In the genomic region with DNA sequence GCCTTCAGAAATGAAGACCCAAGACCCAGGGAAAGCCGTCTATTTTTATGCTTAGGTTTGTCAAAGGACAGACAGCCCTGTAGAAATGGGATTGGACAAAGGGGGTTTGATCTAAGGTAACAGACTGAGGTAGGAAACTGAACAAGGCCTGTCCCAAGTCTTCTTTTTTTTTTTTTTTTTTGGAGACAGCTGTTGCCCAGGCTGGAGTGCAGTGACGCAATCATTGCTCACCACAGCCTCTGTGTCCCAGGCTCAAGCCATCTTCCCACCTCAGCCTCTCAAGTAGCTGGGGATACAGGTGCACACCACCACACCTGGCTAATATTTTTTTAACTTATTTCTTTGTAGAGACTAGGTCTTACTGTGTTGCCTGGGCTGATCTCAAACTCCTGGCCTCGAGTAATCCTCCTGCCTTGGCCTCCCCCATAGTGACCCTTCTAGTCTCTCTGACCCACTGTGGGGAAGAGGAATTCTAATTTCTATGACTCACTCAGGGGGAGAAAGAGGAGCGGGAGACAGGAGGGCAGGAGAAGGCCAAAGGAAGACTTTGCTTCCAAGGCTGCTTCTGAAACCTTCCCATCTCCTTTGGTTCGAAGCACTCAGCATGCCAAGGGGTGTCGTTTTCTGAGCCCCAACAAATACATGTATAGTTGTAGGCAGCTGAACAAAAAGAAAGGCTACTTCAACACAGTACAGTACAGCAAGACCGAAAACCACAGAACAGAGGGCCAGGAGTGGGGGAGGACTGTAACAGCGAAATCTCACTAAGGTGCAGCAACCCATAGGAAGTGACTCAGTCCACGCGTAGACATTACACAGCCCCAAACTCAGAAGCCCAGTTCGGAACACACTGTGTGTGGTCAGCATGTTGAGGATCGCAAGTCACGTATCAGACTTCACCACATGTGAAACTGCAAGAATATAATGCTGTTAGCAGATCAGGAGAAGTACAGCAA, we compare ENCODE assay signal across 1 cellular context.
TF ChIP-seq lines count a peak whose summit lies in the region.

No MANE protein-coding gene starts in this region.

TF ChIP-seq in K562, 482 proteins besides CTCF, POLR2A, EP300 and RAD21 (continues in another document):
- TF ChIP-seq SMARCE1 (IDR thresholded peaks at IDR 0.05), result peak; percentile 91
- TF ChIP-seq CXXC5 (CRISPR knock-in tag; IDR thresholded peaks at IDR 0.05), result peak; percentile 46
- peak in 1 of 2 experiments; percentile 33; a peak in 1 of 4 replicates for TF ChIP-seq TEAD1 (CRISPR knock-in tag; IDR thresholded peaks at IDR 0.05)
- 0 out of 4 replicates have a peak, but pooled peaks of 1 of the 2 experiments have one; percentile 14 for TF ChIP-seq FOXA3 (CRISPR knock-in tag; conservative IDR thresholded peaks at IDR 0.05 in 1 of 2, IDR thresholded peaks at IDR 0.05 in 1 of 2)
- 0 out of 2 replicates have a peak, but pooled peaks have one; percentile 51 for TF ChIP-seq RUNX1 (IDR thresholded peaks at IDR 0.05; ENCODE audit: low read depth)
- TF ChIP-seq RNF2 (IDR thresholded peaks at IDR 0.05), result peak; percentile 88
- TF ChIP-seq, protein P1, sequence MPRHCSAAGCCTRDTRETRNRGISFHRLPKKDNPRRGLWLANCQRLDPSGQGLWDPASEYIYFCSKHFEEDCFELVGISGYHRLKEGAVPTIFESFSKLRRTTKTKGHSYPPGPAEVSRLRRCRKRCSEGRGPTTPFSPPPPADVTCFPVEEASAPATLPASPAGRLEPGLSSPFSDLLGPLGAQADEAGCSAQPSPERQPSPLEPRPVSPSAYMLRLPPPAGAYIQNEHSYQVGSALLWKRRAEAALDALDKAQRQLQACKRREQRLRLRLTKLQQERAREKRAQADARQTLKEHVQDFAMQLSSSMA (CRISPR knock-in tag; IDR thresholded peaks at IDR 0.05), result no peak
- TF ChIP-seq ILF3 (IDR thresholded peaks at IDR 0.05; ENCODE audit: borderline replicate concordance), result 0 out of 2 replicates have a peak, but pooled peaks have one; percentile 27
- TF ChIP-seq, protein P2, sequence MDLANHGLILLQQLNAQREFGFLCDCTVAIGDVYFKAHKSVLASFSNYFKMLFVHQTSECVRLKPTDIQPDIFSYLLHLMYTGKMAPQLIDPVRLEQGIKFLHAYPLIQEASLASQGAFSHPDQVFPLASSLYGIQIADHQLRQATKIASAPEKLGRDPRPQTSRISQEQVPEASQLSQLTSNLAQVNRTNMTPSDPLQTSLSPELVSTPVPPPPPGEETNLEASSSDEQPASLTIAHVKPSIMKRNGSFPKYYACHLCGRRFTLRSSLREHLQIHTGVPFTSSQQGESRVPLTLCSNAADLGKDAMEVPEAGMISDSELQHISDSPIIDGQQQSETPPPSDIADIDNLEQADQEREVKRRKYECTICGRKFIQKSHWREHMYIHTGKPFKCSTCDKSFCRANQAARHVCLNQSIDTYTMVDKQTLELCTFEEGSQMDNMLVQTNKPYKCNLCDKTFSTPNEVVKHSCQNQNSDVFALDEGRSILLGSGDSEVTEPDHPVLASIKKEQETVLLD (IDR thresholded peaks at IDR 0.05), result peak; percentile 76; the same call in 1 of the 2 replicates
- TF ChIP-seq, protein P3, sequence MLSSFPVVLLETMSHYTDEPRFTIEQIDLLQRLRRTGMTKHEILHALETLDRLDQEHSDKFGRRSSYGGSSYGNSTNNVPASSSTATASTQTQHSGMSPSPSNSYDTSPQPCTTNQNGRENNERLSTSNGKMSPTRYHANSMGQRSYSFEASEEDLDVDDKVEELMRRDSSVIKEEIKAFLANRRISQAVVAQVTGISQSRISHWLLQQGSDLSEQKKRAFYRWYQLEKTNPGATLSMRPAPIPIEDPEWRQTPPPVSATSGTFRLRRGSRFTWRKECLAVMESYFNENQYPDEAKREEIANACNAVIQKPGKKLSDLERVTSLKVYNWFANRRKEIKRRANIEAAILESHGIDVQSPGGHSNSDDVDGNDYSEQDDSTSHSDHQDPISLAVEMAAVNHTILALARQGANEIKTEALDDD (IDR thresholded peaks at IDR 0.05), result peak; percentile 75
- peak; percentile 59 for TF ChIP-seq ZNF175 (CRISPR knock-in tag; IDR thresholded peaks at IDR 0.05; ENCODE audit: low read depth)
- peak; percentile 41 for TF ChIP-seq CCNT2 (IDR thresholded peaks at IDR 0.05; ENCODE audit: borderline replicate concordance, extremely low read depth, insufficient read length, low read depth, low read length)
- TF ChIP-seq LEF1 (IDR thresholded peaks at IDR 0.05), result peak; percentile 66
- TF ChIP-seq GTF2F1 (IDR thresholded peaks at IDR 0.05; ENCODE audit: low read depth, low read length), result no peak
- peak in 1 of 2 experiments; percentile 75; a peak in 1 of 4 replicates for TF ChIP-seq TBL1XR1 (IDR thresholded peaks at IDR 0.05; ENCODE audit: low read length in 2 of 2)
- TF ChIP-seq, protein P4, sequence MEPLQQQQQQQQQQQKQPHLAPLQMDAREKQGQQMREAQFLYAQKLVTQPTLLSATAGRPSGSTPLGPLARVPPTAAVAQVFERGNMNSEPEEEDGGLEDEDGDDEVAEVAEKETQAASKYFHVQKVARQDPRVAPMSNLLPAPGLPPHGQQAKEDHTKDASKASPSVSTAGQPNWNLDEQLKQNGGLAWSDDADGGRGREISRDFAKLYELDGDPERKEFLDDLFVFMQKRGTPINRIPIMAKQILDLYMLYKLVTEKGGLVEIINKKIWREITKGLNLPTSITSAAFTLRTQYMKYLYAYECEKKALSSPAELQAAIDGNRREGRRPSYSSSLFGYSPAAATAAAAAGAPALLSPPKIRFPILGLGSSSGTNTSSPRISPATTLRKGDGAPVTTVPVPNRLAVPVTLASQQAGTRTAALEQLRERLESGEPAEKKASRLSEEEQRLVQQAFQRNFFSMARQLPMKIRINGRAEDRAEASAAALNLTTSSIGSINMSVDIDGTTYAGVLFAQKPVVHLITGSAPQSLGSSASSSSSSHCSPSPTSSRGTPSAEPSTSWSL (CRISPR knock-in tag; IDR thresholded peaks at IDR 0.05; ENCODE audit: borderline replicate concordance), result no peak
- no peak for TF ChIP-seq ZBTB7A (IDR thresholded peaks at IDR 0.05; ENCODE audit: borderline replicate concordance, control insufficient read depth, low read depth, low read length)
- TF ChIP-seq PML (IDR thresholded peaks at IDR 0.05; ENCODE audit: low read length), result peak; percentile 50; the same call in 1 of the 2 replicates
- peak; percentile 58; the same call in 1 of the 2 replicates for TF ChIP-seq LCOR (CRISPR knock-in tag; IDR thresholded peaks at IDR 0.05)
- peak; percentile 78 for TF ChIP-seq TAL1 (IDR thresholded peaks at IDR 0.05)
- 0 out of 3 replicates have a peak, but pooled peaks of 1 of the 2 experiments have one; percentile 28 for TF ChIP-seq CBX3 (IDR thresholded peaks at IDR 0.05; ENCODE audit: borderline replicate concordance in 1 of 2, low read length in 2 of 2)
- TF ChIP-seq, protein P5, sequence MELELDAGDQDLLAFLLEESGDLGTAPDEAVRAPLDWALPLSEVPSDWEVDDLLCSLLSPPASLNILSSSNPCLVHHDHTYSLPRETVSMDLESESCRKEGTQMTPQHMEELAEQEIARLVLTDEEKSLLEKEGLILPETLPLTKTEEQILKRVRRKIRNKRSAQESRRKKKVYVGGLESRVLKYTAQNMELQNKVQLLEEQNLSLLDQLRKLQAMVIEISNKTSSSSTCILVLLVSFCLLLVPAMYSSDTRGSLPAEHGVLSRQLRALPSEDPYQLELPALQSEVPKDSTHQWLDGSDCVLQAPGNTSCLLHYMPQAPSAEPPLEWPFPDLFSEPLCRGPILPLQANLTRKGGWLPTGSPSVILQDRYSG (tag; conservative IDR thresholded peaks at IDR 0.05; ENCODE audit: low read depth), result no peak
- peak; percentile 65 for TF ChIP-seq STAT5A (IDR thresholded peaks at IDR 0.05; ENCODE audit: borderline replicate concordance, low read length)
- TF ChIP-seq, protein P6, sequence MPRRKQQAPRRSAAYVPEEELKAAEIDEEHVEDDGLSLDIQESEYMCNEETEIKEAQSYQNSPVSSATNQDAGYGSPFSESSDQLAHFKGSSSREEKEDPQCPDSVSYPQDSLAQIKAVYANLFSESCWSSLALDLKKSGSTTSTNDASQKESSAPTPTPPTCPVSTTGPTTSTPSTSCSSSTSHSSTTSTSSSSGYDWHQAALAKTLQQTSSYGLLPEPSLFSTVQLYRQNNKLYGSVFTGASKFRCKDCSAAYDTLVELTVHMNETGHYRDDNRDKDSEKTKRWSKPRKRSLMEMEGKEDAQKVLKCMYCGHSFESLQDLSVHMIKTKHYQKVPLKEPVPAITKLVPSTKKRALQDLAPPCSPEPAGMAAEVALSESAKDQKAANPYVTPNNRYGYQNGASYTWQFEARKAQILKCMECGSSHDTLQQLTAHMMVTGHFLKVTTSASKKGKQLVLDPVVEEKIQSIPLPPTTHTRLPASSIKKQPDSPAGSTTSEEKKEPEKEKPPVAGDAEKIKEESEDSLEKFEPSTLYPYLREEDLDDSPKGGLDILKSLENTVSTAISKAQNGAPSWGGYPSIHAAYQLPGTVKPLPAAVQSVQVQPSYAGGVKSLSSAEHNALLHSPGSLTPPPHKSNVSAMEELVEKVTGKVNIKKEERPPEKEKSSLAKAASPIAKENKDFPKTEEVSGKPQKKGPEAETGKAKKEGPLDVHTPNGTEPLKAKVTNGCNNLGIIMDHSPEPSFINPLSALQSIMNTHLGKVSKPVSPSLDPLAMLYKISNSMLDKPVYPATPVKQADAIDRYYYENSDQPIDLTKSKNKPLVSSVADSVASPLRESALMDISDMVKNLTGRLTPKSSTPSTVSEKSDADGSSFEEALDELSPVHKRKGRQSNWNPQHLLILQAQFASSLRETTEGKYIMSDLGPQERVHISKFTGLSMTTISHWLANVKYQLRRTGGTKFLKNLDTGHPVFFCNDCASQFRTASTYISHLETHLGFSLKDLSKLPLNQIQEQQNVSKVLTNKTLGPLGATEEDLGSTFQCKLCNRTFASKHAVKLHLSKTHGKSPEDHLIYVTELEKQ (CRISPR knock-in tag; IDR thresholded peaks at IDR 0.05), result no peak
- TF ChIP-seq, protein P7, sequence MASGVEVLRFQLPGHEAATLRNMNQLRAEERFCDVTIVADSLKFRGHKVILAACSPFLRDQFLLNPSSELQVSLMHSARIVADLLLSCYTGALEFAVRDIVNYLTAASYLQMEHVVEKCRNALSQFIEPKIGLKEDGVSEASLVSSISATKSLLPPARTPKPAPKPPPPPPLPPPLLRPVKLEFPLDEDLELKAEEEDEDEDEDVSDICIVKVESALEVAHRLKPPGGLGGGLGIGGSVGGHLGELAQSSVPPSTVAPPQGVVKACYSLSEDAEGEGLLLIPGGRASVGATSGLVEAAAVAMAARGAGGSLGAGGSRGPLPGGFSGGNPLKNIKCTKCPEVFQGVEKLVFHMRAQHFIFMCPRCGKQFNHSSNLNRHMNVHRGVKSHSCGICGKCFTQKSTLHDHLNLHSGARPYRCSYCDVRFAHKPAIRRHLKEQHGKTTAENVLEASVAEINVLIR (CRISPR knock-in tag; IDR thresholded peaks at IDR 0.05), result 0 out of 2 replicates have a peak, but pooled peaks have one; percentile 14
- TF ChIP-seq TCF3 (CRISPR knock-in tag; IDR thresholded peaks at IDR 0.05), result peak; percentile 92
- TF ChIP-seq SRF (CRISPR knock-in tag; IDR thresholded peaks at IDR 0.05), result no peak
- TF ChIP-seq, protein P8, sequence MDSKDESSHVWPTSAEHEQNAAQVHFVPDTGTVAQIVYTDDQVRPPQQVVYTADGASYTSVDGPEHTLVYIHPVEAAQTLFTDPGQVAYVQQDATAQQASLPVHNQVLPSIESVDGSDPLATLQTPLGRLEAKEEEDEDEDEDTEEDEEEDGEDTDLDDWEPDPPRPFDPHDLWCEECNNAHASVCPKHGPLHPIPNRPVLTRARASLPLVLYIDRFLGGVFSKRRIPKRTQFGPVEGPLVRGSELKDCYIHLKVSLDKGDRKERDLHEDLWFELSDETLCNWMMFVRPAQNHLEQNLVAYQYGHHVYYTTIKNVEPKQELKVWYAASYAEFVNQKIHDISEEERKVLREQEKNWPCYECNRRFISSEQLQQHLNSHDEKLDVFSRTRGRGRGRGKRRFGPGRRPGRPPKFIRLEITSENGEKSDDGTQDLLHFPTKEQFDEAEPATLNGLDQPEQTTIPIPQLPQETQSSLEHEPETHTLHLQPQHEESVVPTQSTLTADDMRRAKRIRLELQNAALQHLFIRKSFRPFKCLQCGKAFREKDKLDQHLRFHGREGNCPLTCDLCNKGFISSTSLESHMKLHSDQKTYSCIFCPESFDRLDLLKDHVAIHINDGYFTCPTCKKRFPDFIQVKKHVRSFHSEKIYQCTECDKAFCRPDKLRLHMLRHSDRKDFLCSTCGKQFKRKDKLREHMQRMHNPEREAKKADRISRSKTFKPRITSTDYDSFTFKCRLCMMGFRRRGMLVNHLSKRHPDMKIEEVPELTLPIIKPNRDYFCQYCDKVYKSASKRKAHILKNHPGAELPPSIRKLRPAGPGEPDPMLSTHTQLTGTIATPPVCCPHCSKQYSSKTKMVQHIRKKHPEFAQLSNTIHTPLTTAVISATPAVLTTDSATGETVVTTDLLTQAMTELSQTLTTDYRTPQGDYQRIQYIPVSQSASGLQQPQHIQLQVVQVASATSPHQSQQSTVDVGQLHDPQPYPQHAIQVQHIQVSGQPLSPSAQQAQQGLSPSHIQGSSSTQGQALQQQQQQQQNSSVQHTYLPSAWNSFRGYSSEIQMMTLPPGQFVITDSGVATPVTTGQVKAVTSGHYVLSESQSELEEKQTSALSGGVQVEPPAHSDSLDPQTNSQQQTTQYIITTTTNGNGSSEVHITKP (IDR thresholded peaks at IDR 0.05; ENCODE audit: partially characterized antibody), result peak; percentile 92
- TF ChIP-seq, protein P9, sequence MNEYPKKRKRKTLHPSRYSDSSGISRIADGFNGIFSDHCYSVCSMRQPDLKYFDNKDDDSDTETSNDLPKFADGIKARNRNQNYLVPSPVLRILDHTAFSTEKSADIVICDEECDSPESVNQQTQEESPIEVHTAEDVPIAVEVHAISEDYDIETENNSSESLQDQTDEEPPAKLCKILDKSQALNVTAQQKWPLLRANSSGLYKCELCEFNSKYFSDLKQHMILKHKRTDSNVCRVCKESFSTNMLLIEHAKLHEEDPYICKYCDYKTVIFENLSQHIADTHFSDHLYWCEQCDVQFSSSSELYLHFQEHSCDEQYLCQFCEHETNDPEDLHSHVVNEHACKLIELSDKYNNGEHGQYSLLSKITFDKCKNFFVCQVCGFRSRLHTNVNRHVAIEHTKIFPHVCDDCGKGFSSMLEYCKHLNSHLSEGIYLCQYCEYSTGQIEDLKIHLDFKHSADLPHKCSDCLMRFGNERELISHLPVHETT (CRISPR knock-in tag; conservative IDR thresholded peaks at IDR 0.05 in 1 of 2, IDR thresholded peaks at IDR 0.05 in 1 of 2), result peak in 1 of 2 experiments; percentile 62; a peak in 2 of 4 replicates
- TF ChIP-seq GABPA (tag; conservative IDR thresholded peaks at IDR 0.05; ENCODE audit: low read depth), result peak; percentile 41; the same call in 1 of the 2 replicates
